25 cellular contexts compared by ENCODE assay signal in genomic region chr20:43579861-43580793, GRCh38. TPM values are rescaled to one million over a fixed set of nuclear protein-coding genes. Genes with fewer than 3 reads are reported as not detected.
DNase-seq lines count a peak whose midpoint lies in the region; TF ChIP-seq lines count a peak whose summit lies in the region.
"Had no signal": no experiment of that assay in that cellular context is flagged by ENCODE, and none has a peak within 500 bp of the region (broad histone marks: within the 10 kb centered on the region; RNA-seq: fewer than 3 reads in every experiment).

No MANE protein-coding gene starts in this region.

- H3K4me1 ChIP-seq in subcutaneous abdominal adipose tissue (ENCODE audit: control insufficient read depth in 5 of 5, insufficient read depth in 5 of 5, low read length in 5 of 5) (peaks cover 0 to 47% (median 43%) of the 10 kb centered on the region in 5 donors), SK-N-SH (ENCODE audit: control insufficient read depth in 1 of 2, insufficient read depth in 2 of 2, low read depth in 1 of 2, low read length in 1 of 2) (no peaks in the 10 kb centered on the region; a peak in 1 of 4 replicates)
- H3K4me1 ChIP-seq: BE2C, esophagus muscularis mucosa had no signal

- TF ChIP-seq CTCF in SK-N-SH (IDR thresholded peaks at IDR 0.05) = no peak

- no peaks in the 10 kb centered on the region for H3K79me2 ChIP-seq in SK-N-SH (ENCODE audit: insufficient read depth)

- no peak for TF ChIP-seq EP300 in SK-N-SH (IDR thresholded peaks at IDR 0.05; ENCODE audit: borderline replicate concordance in 1 of 2, low read depth in 1 of 2, low read length in 1 of 2)

- DNase-seq in SKM-1 treated with dmso at 0.1 percent for 144 hours (lab: John Stamatoyannopoulos, UW; ENCODE audit: unreplicated experiment) (peak; percentile 31), SKM-1 (lab: John Stamatoyannopoulos, UW; ENCODE audit: unreplicated experiment) (no peak), OCI-M2 (lab: John Stamatoyannopoulos, UW; ENCODE audit: unreplicated experiment) (peak; percentile 42), erythroblast (lab: John Stamatoyannopoulos, UW) (peak; percentile 18 to 63), SK-N-SH (no peak), NCI-H1930 (lab: John Stamatoyannopoulos, UW) (no peak), AG08395 (ENCODE audit: low spot score) (no peak)
- DNase-seq: 8988T; activated CD4-positive, CD25-positive, alpha-beta regulatory T cell treated with anti-CD3 and anti-CD28 coated beads, Interleukin-2, amount 50 U/mL, for 72 hours; activated CD8-positive, alpha-beta memory T cell treated with anti-CD3 and anti-CD28 coated beads for 24 hours; activated naive CD4-positive, alpha-beta T cell treated with anti-CD3 and anti-CD28 coated beads, Interleukin-2, amount 10 ng/mL, durations not matched to agents 7 days and 5 days; activated T-cell treated with anti-CD3 and anti-CD28 coated beads, Interleukin-2, amount 50 U/mL, for 72 hours; BE2C; cerebellar nuclear complex; COR-L47; effector CD4-positive, alpha-beta T cell; H9; KG1; NCI-H1436 treated with DMSO at 0.1 percent for 48 hours; stimulated activated CD4-positive, alpha-beta T cell treated with anti-CD3 and anti-CD28 coated beads, Interleukin-2, amount 100 ng/mL, for 24 hours; stimulated activated naive CD4-positive, alpha-beta T cell had no signal

- H3K27me3 ChIP-seq in subcutaneous abdominal adipose tissue (ENCODE audit: control insufficient read depth in 5 of 5, insufficient read depth in 4 of 5, low read length in 5 of 5) = no peaks in the 10 kb centered on the region
- H3K27me3 ChIP-seq in SK-N-SH (ENCODE audit: insufficient read depth) = no peaks in the 10 kb centered on the region
- H3K27me3 ChIP-seq: BE2C, esophagus muscularis mucosa, SJSA1, tibial artery had no signal

- H2AFZ ChIP-seq in SK-N-SH (ENCODE audit: low read depth) = no peak overlapping the region

- no peaks in the 10 kb centered on the region for H4K20me1 ChIP-seq in SK-N-SH (ENCODE audit: insufficient read depth)

- no peaks in the 10 kb centered on the region for H3K9me2 ChIP-seq in SK-N-SH

- peaks cover 0 to 10% (median 6%) of the 10 kb centered on the region in 5 donors for H3K36me3 ChIP-seq in subcutaneous abdominal adipose tissue (ENCODE audit: control insufficient read depth in 5 of 5, insufficient read depth in 5 of 5, low read length in 5 of 5)
- no peaks in the 10 kb centered on the region for H3K36me3 ChIP-seq in SK-N-SH (replicated peaks in 1 of 2; ENCODE audit: control insufficient read depth in 1 of 2, insufficient read depth in 2 of 2, low read length in 1 of 2)
- H3K36me3 ChIP-seq: BE2C, esophagus muscularis mucosa, SJSA1 had no signal

- H3K27ac ChIP-seq in subcutaneous abdominal adipose tissue (ENCODE audit: low read depth, low read length) (peak overlapping the region; percentile 23), SK-N-SH (ENCODE audit: low read depth in 2 of 2, low read length in 1 of 2) (no peak overlapping the region)
- H3K27ac ChIP-seq: esophagus muscularis mucosa, SJSA1, tibial artery had no signal

- CTCF ChIA-PET in SK-N-SH (lab: Yijun Ruan, JAX) = interaction anchor here (1.3 kb wide), 1 partner anchor 8 kb away, joined by 3 read pairs; no protein-coding TSS in a partner anchor

- H3K4me2 ChIP-seq in SK-N-SH = no peak overlapping the region

- POLR2A ChIA-PET in SK-N-SH (lab: Yijun Ruan, JAX) = no interaction called here

- H3K4me3 ChIP-seq in subcutaneous abdominal adipose tissue (ENCODE audit: low read depth in 1 of 5, low read length in 5 of 5) (no peak overlapping the region), SK-N-SH (ENCODE audit: low read depth in 2 of 2, low read length in 1 of 2) (no peak overlapping the region)
- H3K4me3 ChIP-seq: esophagus muscularis mucosa, SJSA1, tibial artery had no signal

- WGBS in SK-N-SH (ENCODE audit: low lambda C conversion rate) = 50% methylated on average over 7 of the region's 7 CpGs

- no peaks in the 10 kb centered on the region for H3F3A ChIP-seq in SK-N-SH (replicated peaks; ENCODE audit: insufficient read depth)

- H3K9me3 ChIP-seq in subcutaneous abdominal adipose tissue (ENCODE audit: control insufficient read depth in 5 of 5, low read length in 5 of 5) (no peaks in the 10 kb centered on the region), SK-N-SH (no peaks in the 10 kb centered on the region)
- H3K9me3 ChIP-seq: BE2C, esophagus muscularis mucosa, SJSA1, tibial artery had no signal

- no peak for TF ChIP-seq RAD21 in SK-N-SH (IDR thresholded peaks at IDR 0.05; ENCODE audit: low read length)

- TF ChIP-seq POLR2A in erythroblast (IDR thresholded peaks at IDR 0.05; ENCODE audit: low read length) = no peak

- H3K9ac ChIP-seq in subcutaneous abdominal adipose tissue (ENCODE audit: low read length in 5 of 5) (no peak overlapping the region), SK-N-SH (no peak overlapping the region)

TF ChIP-seq in SK-N-SH, 30 proteins besides CTCF, POLR2A, EP300 and RAD21:
- TF ChIP-seq NRF1 (IDR thresholded peaks at IDR 0.05; ENCODE audit: low read depth, low read length) (no peak), SMC3 (IDR thresholded peaks at IDR 0.05; ENCODE audit: low read depth, low read length) (no peak), CHD2 (IDR thresholded peaks at IDR 0.05; ENCODE audit: low read length, partially characterized antibody) (no peak), RFX5 (IDR thresholded peaks at IDR 0.05; ENCODE audit: low read length) (no peak), POLR2AphosphoS5 (IDR thresholded peaks at IDR 0.05; ENCODE audit: low read depth, low read length) (no peak), SIN3A (IDR thresholded peaks at IDR 0.05; ENCODE audit: borderline replicate concordance, low read depth, low read length) (no peak), NFIC (IDR thresholded peaks at IDR 0.05; ENCODE audit: borderline replicate concordance) (no peak), GATA2 (CRISPR knock-in tag; IDR thresholded peaks at IDR 0.05) (no peak)

RNA-seq across cellular contexts. Expression of gene IFT52, which starts 10.6 kb away (rescaled TPM):
- 34.0 and 42.4 TPM in 2 replicates for polyA plus RNA-seq in SK-N-SH (2012; rRNA removed)
- 35.9 and 38.3 TPM in 2 replicates for polyA plus RNA-seq in SK-N-SH (2012; cell fraction: cytosol; rRNA removed)
- 13.9 and 19.1 TPM in 2 replicates for polyA plus RNA-seq in SK-N-SH (2012; cell fraction: nucleus; rRNA removed)

RNA-seq across cellular contexts. Expression of gene SGK2, which starts 21.3 kb away (rescaled TPM):
- 0.21 and 0.57 TPM in 2 replicates for polyA plus RNA-seq in SK-N-SH (2012; rRNA removed)
- 0.09 and 0.13 TPM in 2 replicates for polyA plus RNA-seq in SK-N-SH (2012; cell fraction: cytosol; rRNA removed)
- 3.6 and 5.6 TPM in 2 replicates for polyA plus RNA-seq in SK-N-SH (2012; cell fraction: nucleus; rRNA removed)

Comparison
In these comparisons a context has a peak if more than half of its experiments do, and no peak if none do; other contexts are left out.
1. DNase-seq: peak in SKM-1 treated with dmso at 0.1 percent for 144 hours (single experiment), OCI-M2 (single experiment) and erythroblast (2 of 2); none in SKM-1 (single experiment), SK-N-SH (single experiment), NCI-H1930 (0 of 2) and AG08395 (single experiment).